In genomic region chr7:78803471-78803870, GRCh38 we compare ENCODE assay signal across 24 cellular contexts.
"Had no signal": no experiment of that assay in that cellular context is flagged by ENCODE, and none has a peak within 500 bp of the region (broad histone marks: within the 10 kb centered on the region; RNA-seq: fewer than 3 reads in every experiment).

No MANE protein-coding gene starts in this region.

- H3K27ac ChIP-seq: neural progenitor cell, ovary, parathyroid adenoma, psoas muscle, right lobe of liver, sigmoid colon, stomach, thoracic aorta, thyroid gland, tibial nerve, upper lobe of left lung, vagina had no signal

- H3K9me3 ChIP-seq: ovary, right lobe of liver, thoracic aorta, thyroid gland, upper lobe of left lung, vagina had no signal

- H3K36me3 ChIP-seq: neural progenitor cell, ovary, right lobe of liver, sigmoid colon, stomach, thoracic aorta, thyroid gland, tibial nerve, upper lobe of left lung, vagina had no signal

- H3K9ac ChIP-seq: neural progenitor cell, parathyroid adenoma had no signal

- H3K4me3 ChIP-seq: neural progenitor cell, ovary, psoas muscle, right lobe of liver, sigmoid colon, stomach, thoracic aorta, thyroid gland, tibial nerve, upper lobe of left lung, vagina had no signal

- H3K27me3 ChIP-seq: neural progenitor cell, ovary, right lobe of liver, sigmoid colon, stomach, thyroid gland, tibial nerve, upper lobe of left lung, vagina had no signal

- DNase-seq: natural killer cell; occipital lobe; ovary; posterior cingulate gyrus; psoas muscle; right cardiac atrium; right lobe of liver; sigmoid colon; small intestine; stimulated activated CD4-positive, alpha-beta T cell treated with anti-CD3 and anti-CD28 coated beads, Interleukin-15, amount 100 ng/mL, for 24 hours; stimulated activated CD4-positive, alpha-beta T cell treated with anti-CD3 and anti-CD28 coated beads, Interleukin-2, amount 100 ng/mL, for 24 hours; stimulated activated CD4-positive, alpha-beta T cell treated with anti-CD3 and anti-CD28 coated beads, Interleukin-2, amount 100 ng/mL, for 48 hours; stimulated activated CD4-positive, alpha-beta T cell treated with anti-CD3 and anti-CD28 coated beads, Interleukin-4, amount 100 ng/mL, for 24 hours; stimulated activated naive B cell treated with anti-CD40 and anti-IgM and Interleukin-4, amounts not matched to agents 10 μg/mL and 1 μg/mL and 100 μg/mL, for 72 hours; stimulated activated naive CD4-positive, alpha-beta T cell treated with Interleukin-2 at 50 U/mL for 16 hours; stomach; thyroid gland; trophoblast cell; upper lobe of left lung had no signal

- H3K4me1 ChIP-seq: neural progenitor cell, parathyroid adenoma, psoas muscle, right lobe of liver, sigmoid colon, stomach, thyroid gland, tibial nerve, upper lobe of left lung, vagina had no signal
